27 cellular contexts compared by ENCODE assay signal in genomic region chr3:58962040-58962651, GRCh38.
A peak's percentile ranks its signal among the peaks of the same experiment; 100 is the strongest.
DNase-seq lines count a peak whose midpoint lies in the region; ATAC-seq and TF ChIP-seq lines count a peak whose summit lies in the region.
"Had no signal": no experiment of that assay in that cellular context is flagged by ENCODE, and none has a peak within 500 bp of the region (broad histone marks: within the 10 kb centered on the region; RNA-seq: fewer than 3 reads in every experiment).

No MANE protein-coding gene starts in this region.

- no peaks in the 10 kb centered on the region for H3K9me3 Mint-ChIP-seq in GM23338
- H3K9me3 Mint-ChIP-seq in MCF 10A (ENCODE audit: unreplicated experiment): no peaks in the 10 kb centered on the region
- H3K9me3 Mint-ChIP-seq: activated CD4-positive, alpha-beta memory T cell treated with anti-CD3 and anti-CD28 coated beads, Interleukin-2, amount 10 ng/mL, durations not matched to agents 7 days and 5 days; activated T-helper 2 cell treated with anti-CD3 and anti-CD28 coated beads, Interferon-gamma antibody, Interleukin-2, Interleukin-4, amounts not matched to agents 10 μg/mL and 5 μg/mL and 100 μg/mL, durations not matched to agents 14 hours and 24 hours and 36 hours; stimulated activated effector memory CD8-positive, alpha-beta T cell treated with anti-CD3 and anti-CD28 coated beads, Interleukin-12 subunit alpha, Interleukin-12 subunit beta, amount 100 ng/mL, for 72 hours had no signal

- H3K4me1 ChIP-seq in GM23338 (ENCODE audit: insufficient read depth): no peaks in the 10 kb centered on the region
- H3K4me1 ChIP-seq in foreskin keratinocyte: no peaks in the 10 kb centered on the region
- no peaks in the 10 kb centered on the region for H3K4me1 ChIP-seq in Karpas-422 (ENCODE audit: low read length)
- H3K4me1 ChIP-seq: ascending aorta, BLaER1, Peyer's patch had no signal

- intact Hi-C loops in MCF 10A (cut with micrococcal nuclease): no loop called here

- H3F3A ChIP-seq in GM23338 (replicated peaks; ENCODE audit: low read depth): no peaks in the 10 kb centered on the region

- H3K36me3 Mint-ChIP-seq in GM23338 (ENCODE audit: low read depth) (no peaks in the 10 kb centered on the region), MCF 10A (ENCODE audit: insufficient read depth, unreplicated experiment) (no peaks in the 10 kb centered on the region)
- H3K36me3 Mint-ChIP-seq: activated naive CD8-positive, alpha-beta T cell; stimulated activated effector memory CD8-positive, alpha-beta T cell treated with anti-CD3 and anti-CD28 coated beads, Interleukin-12 subunit alpha, Interleukin-12 subunit beta, amount 100 ng/mL, for 72 hours had no signal

- H3K36me3 ChIP-seq in GM23338 (ENCODE audit: insufficient read depth) (no peaks in the 10 kb centered on the region), Karpas-422 (ENCODE audit: insufficient read depth, low read length) (no peaks in the 10 kb centered on the region)
- H3K36me3 ChIP-seq: ascending aorta, heart right ventricle, Peyer's patch had no signal

- no peaks in the 10 kb centered on the region for H3K27me3 Mint-ChIP-seq in GM23338 (ENCODE audit: insufficient read depth, low read depth, poor library complexity)
- no peaks in the 10 kb centered on the region for H3K27me3 Mint-ChIP-seq in MCF 10A (ENCODE audit: insufficient read depth, unreplicated experiment)
- H3K27me3 Mint-ChIP-seq: activated CD4-positive, alpha-beta memory T cell treated with anti-CD3 and anti-CD28 coated beads, Interleukin-2, amount 10 ng/mL, durations not matched to agents 7 days and 5 days had no signal

- DNase-seq in AG04450 (ENCODE audit: low read depth, low spot score): no peak
- DNase-seq in GM23338 (ENCODE audit: low spot score): no peak
- peak; percentile 47 for DNase-seq in astrocyte of the spinal cord (ENCODE audit: low read depth, low spot score)
- no peak for DNase-seq in foreskin keratinocyte
- DNase-seq in MCF 10A (ENCODE audit: unreplicated experiment): no peak
- DNase-seq in Karpas-422: no peak
- DNase-seq: activated CD4-positive, alpha-beta memory T cell treated with anti-CD3 and anti-CD28 coated beads, Interleukin-2, amount 10 ng/mL, durations not matched to agents 7 days and 5 days; activated CD8-positive, alpha-beta memory T cell treated with anti-CD3 and anti-CD28 coated beads, Interleukin-2, amount 50 U/mL, for 48 hours; heart right ventricle; NCI-H1092 treated with DMSO at 0.1 percent for 48 hours; NCI-H187; NCI-H2171 treated with DMSO at 0.1 percent for 48 hours; NCI-H524 treated with DMSO at 0.1 percent for 48 hours; Peyer's patch; right cardiac atrium; SIG-M5; stimulated activated CD4-positive, alpha-beta T cell treated with anti-CD3 and anti-CD28 coated beads, Interleukin-4, amount 100 ng/mL, for 24 hours; trophoblast cell had no signal

- H3K4me2 ChIP-seq in GM23338 (no peak overlapping the region), Karpas-422 (ENCODE audit: low read depth, low read length, poor library complexity, severe bottlenecking) (no peak overlapping the region)
- H3K4me2 ChIP-seq: BLaER1 had no signal

- no peaks in the 10 kb centered on the region for H4K20me1 ChIP-seq in GM23338 (replicated peaks; ENCODE audit: insufficient read depth)
- no peaks in the 10 kb centered on the region for H4K20me1 ChIP-seq in Karpas-422 (ENCODE audit: insufficient read depth, low read depth, low read length)
- H4K20me1 ChIP-seq: BLaER1 had no signal

- no peak overlapping the region for H2AFZ ChIP-seq in GM23338
- H2AFZ ChIP-seq in Karpas-422 (ENCODE audit: low read length): no peak overlapping the region

- H3K9me2 ChIP-seq in GM23338 (ENCODE audit: insufficient read depth) (no peaks in the 10 kb centered on the region), Karpas-422 (replicated peaks; ENCODE audit: insufficient read depth, low read length) (no peaks in the 10 kb centered on the region; the same call in 1 of the 2 replicates)

- peaks cover 4% of the 10 kb centered on the region; the same call in 1 of the 3 replicates for H3K4me1 Mint-ChIP-seq in GM23338
- H3K4me1 Mint-ChIP-seq in MCF 10A (ENCODE audit: insufficient read depth, unreplicated experiment): peaks cover 6% of the 10 kb centered on the region
- H3K4me1 Mint-ChIP-seq: activated CD4-positive, alpha-beta memory T cell treated with anti-CD3 and anti-CD28 coated beads, Interleukin-2, amount 10 ng/mL, durations not matched to agents 7 days and 5 days; stimulated activated effector memory CD8-positive, alpha-beta T cell treated with anti-CD3 and anti-CD28 coated beads, Interleukin-12 subunit alpha, Interleukin-12 subunit beta, amount 100 ng/mL, for 72 hours had no signal

- TF ChIP-seq CTCF in AG04450 (IDR thresholded peaks at IDR 0.05; ENCODE audit: low read depth, low read length) (no peak), GM23338 (conservative IDR thresholded peaks at IDR 0.05; ENCODE audit: low read depth in 2 of 2) (no peak), astrocyte of the spinal cord (IDR thresholded peaks at IDR 0.05; ENCODE audit: low read depth, low read length) (no peak), foreskin keratinocyte (conservative IDR thresholded peaks at IDR 0.05) (no peak), MCF 10A (IDR thresholded peaks at IDR 0.05; ENCODE audit: unreplicated experiment) (no peak)

- in situ Hi-C loops in astrocyte of the spinal cord (cut with HindIII; ENCODE audit: low sequenced_read_pairs): no loop called here

- H3K27ac ChIP-seq in AG04450 (ENCODE audit: low read depth, low read length): peak overlapping the region; percentile 58
- no peak overlapping the region for H3K27ac ChIP-seq in GM23338 (ENCODE audit: low read depth)
- H3K27ac ChIP-seq in foreskin keratinocyte: peak overlapping the region; percentile 42
- H3K27ac ChIP-seq in Karpas-422 (ENCODE audit: low read length): no peak overlapping the region
- H3K27ac ChIP-seq: ascending aorta, BLaER1, Peyer's patch had no signal

- H3K9ac ChIP-seq in Karpas-422 (ENCODE audit: low read length): no peak overlapping the region
- H3K9ac ChIP-seq: BLaER1 had no signal

- H3K4me3 ChIP-seq in AG04450 (ENCODE audit: low read depth, low read length) (no peak overlapping the region), GM23338 (no peak overlapping the region), astrocyte of the spinal cord (ENCODE audit: low read depth, low read length) (no peak overlapping the region), Karpas-422 (ENCODE audit: low read length) (no peak overlapping the region)
- H3K4me3 ChIP-seq: ascending aorta, BLaER1, heart right ventricle, Peyer's patch had no signal

- no peaks in the 10 kb centered on the region for H3K9me3 ChIP-seq in AG04450 (ENCODE audit: control insufficient read depth, insufficient read depth, low read length)
- H3K9me3 ChIP-seq in Karpas-422 (ENCODE audit: low read length): no peaks in the 10 kb centered on the region
- H3K9me3 ChIP-seq: ascending aorta, Peyer's patch had no signal

- CTCF ChIA-PET in AG04450 (lab: Charles Lee): interaction anchor here (0.8 kb wide), 1 partner anchor 137 kb away, joined by 3 read pairs; no protein-coding TSS in a partner anchor
- CTCF ChIA-PET in MCF 10A (lab: Yijun Ruan, JAX): interaction anchor here (0.9 kb wide), 1 partner anchor 59 kb away, joined by 3 read pairs; no protein-coding TSS in a partner anchor

- POLR2A ChIA-PET in AG04450 (lab: Yijun Ruan, JAX) (no interaction called here), MCF 10A (lab: Yijun Ruan, JAX) (no interaction called here)

- ATAC-seq in GM23338: no peak
- ATAC-seq in foreskin keratinocyte: no peak
- no peak for ATAC-seq in HG02571 (IDR thresholded peaks at IDR 0.05; ENCODE audit: unreplicated experiment)
- ATAC-seq in HG02973 (IDR thresholded peaks at IDR 0.05; ENCODE audit: unreplicated experiment): no peak
- ATAC-seq: activated CD4-positive, CD25-positive, alpha-beta regulatory T cell treated with anti-CD3 and anti-CD28 coated beads, Interleukin-2, amount 50 U/mL, for 24 hours; heart right ventricle; HepG2; right cardiac atrium; stimulated activated effector memory CD8-positive, alpha-beta T cell treated with anti-CD3 and anti-CD28 coated beads, Interleukin-12 subunit alpha, Interleukin-12 subunit beta, amount 100 ng/mL, for 72 hours had no signal

- H3K27me3 ChIP-seq in AG04450 (ENCODE audit: control insufficient read depth, insufficient read depth, low read length): no peaks in the 10 kb centered on the region
- no peaks in the 10 kb centered on the region for H3K27me3 ChIP-seq in GM23338 (ENCODE audit: insufficient read depth)
- no peaks in the 10 kb centered on the region for H3K27me3 ChIP-seq in foreskin keratinocyte
- no peaks in the 10 kb centered on the region for H3K27me3 ChIP-seq in Karpas-422 (ENCODE audit: low read length)
- H3K27me3 ChIP-seq: ascending aorta, BLaER1, heart right ventricle, Peyer's patch had no signal

- BruUV-seq in MCF 10A (replicated peaks; lab: Mats Ljungman, UMichigan): no TSS peak

- no peaks in the 10 kb centered on the region for H3K79me2 ChIP-seq in GM23338 (replicated peaks; ENCODE audit: insufficient read depth)
- H3K79me2 ChIP-seq in Karpas-422 (ENCODE audit: low read length): no peaks in the 10 kb centered on the region

- no peak overlapping the region for H3K4me3 Mint-ChIP-seq in GM23338
- H3K4me3 Mint-ChIP-seq in MCF 10A (ENCODE audit: unreplicated experiment): no peak overlapping the region
- H3K4me3 Mint-ChIP-seq: activated CD4-positive, alpha-beta memory T cell treated with anti-CD3 and anti-CD28 coated beads, Interleukin-2, amount 10 ng/mL, durations not matched to agents 7 days and 5 days; activated naive CD8-positive, alpha-beta T cell; stimulated activated effector memory CD8-positive, alpha-beta T cell treated with anti-CD3 and anti-CD28 coated beads, Interleukin-12 subunit alpha, Interleukin-12 subunit beta, amount 100 ng/mL, for 72 hours had no signal

- H3K27ac Mint-ChIP-seq in GM23338 (peak overlapping the region; percentile 29; the same call in 1 of the 2 replicates), MCF 10A (ENCODE audit: low read depth, unreplicated experiment) (no peak overlapping the region)
- H3K27ac Mint-ChIP-seq: activated CD4-positive, alpha-beta memory T cell treated with anti-CD3 and anti-CD28 coated beads, Interleukin-2, amount 10 ng/mL, durations not matched to agents 7 days and 5 days; activated naive CD8-positive, alpha-beta T cell; activated T-helper 2 cell treated with anti-CD3 and anti-CD28 coated beads, Interferon-gamma antibody, Interleukin-2, Interleukin-4, amounts not matched to agents 10 μg/mL and 5 μg/mL and 100 μg/mL, durations not matched to agents 14 hours and 24 hours and 36 hours; stimulated activated effector memory CD8-positive, alpha-beta T cell treated with anti-CD3 and anti-CD28 coated beads, Interleukin-12 subunit alpha, Interleukin-12 subunit beta, amount 100 ng/mL, for 72 hours had no signal

Comparison
In these comparisons a context has a peak if more than half of its experiments do, and no peak if none do; other contexts are left out.
1. H3K27ac ChIP-seq: peak in AG04450 (single experiment) and foreskin keratinocyte (single experiment); none in GM23338 (single experiment) and Karpas-422 (single experiment).